8 cellular contexts compared by ENCODE assay signal in genomic region chr2:9813312-9814128, GRCh38. TPM values are rescaled to one million over a fixed set of nuclear protein-coding genes. Genes with fewer than 3 reads are reported as not detected.
A peak's percentile ranks its signal among the peaks of the same experiment; 100 is the strongest.
DNase-seq lines count a peak whose midpoint lies in the region; ATAC-seq and TF ChIP-seq lines count a peak whose summit lies in the region.

No MANE protein-coding gene starts in this region.

- H2AFZ ChIP-seq in GM23338, result peak overlapping the region; percentile 97

- H3K36me3 Mint-ChIP-seq in CD4-positive, alpha-beta T cell (ENCODE audit: low read depth), result no peaks in the 10 kb centered on the region
- H3K36me3 Mint-ChIP-seq in GM23338 (ENCODE audit: low read depth), result no peaks in the 10 kb centered on the region; the same call in 2 of the 3 replicates

- H3K9me3 Mint-ChIP-seq in CD4-positive, alpha-beta T cell, result no peaks in the 10 kb centered on the region
- H3K9me3 Mint-ChIP-seq in GM23338, result no peaks in the 10 kb centered on the region

- peaks cover 4% of the 10 kb centered on the region for H3K27me3 Mint-ChIP-seq in CD4-positive, alpha-beta T cell
- peaks cover 14% of the 10 kb centered on the region for H3K27me3 Mint-ChIP-seq in GM23338 (ENCODE audit: insufficient read depth, low read depth, poor library complexity)

- POLR2A ChIA-PET in CD4-positive, alpha-beta T cell (lab: Charles Lee), result interaction anchor here (0.7 to 1.5 kb wide), 3 partner anchors 30 to 235 kb away, joined by 3 to 5 read pairs (median 3); partner anchors contain the start of gene TAF1B

- H3K36me3 ChIP-seq in GM23338 (ENCODE audit: insufficient read depth), result no peaks in the 10 kb centered on the region; the same call in 1 of the 2 replicates
- no peaks in the 10 kb centered on the region for H3K36me3 ChIP-seq in liver (ENCODE audit: control insufficient read depth in 4 of 4, insufficient read depth in 3 of 4, low read depth in 1 of 4, low read length in 3 of 4)

- H3K9me3 ChIP-seq in CD4-positive, alpha-beta T cell (ENCODE audit: control insufficient read depth, low read length), result no peaks in the 10 kb centered on the region
- no peaks in the 10 kb centered on the region for H3K9me3 ChIP-seq in liver (ENCODE audit: control insufficient read depth in 4 of 4, low read length in 3 of 4)

- no peak overlapping the region for H3K9ac ChIP-seq in liver (ENCODE audit: low read depth in 1 of 2, low read length in 2 of 2)

- peak; percentile 40 to 76 (median 59) for DNase-seq in CD4-positive, alpha-beta T cell
- DNase-seq in GM23338 (ENCODE audit: low spot score) (peak; percentile 92), NCI-H2196 (lab: John Stamatoyannopoulos, UW; ENCODE audit: unreplicated experiment) (peak; percentile 68), choroid plexus epithelial cell (ENCODE audit: low read depth) (peak; percentile 64)
- DNase-seq in activated CD4-positive, alpha-beta T cell treated with anti-CD3 and anti-CD28 coated beads for 24 hours (ENCODE audit: low read depth in 2 of 2), result peak; percentile 62 to 68
- peak; percentile 49 to 67 (median 57) for DNase-seq in stimulated activated CD4-positive, alpha-beta T cell treated with anti-CD3 and anti-CD28 coated beads, TNF-alpha, amount 100 ng/mL, for 24 hours (ENCODE audit: low read depth in 3 of 3)

- TF ChIP-seq RAD21 in liver (IDR thresholded peaks at IDR 0.05), result peak; percentile 83 to 94

- H3K4me3 ChIP-seq in GM23338 (no peak overlapping the region), choroid plexus epithelial cell (ENCODE audit: low read depth, low read length) (peak overlapping the region; percentile 39), liver (ENCODE audit: low read depth in 1 of 3, low read length in 3 of 3) (no peak overlapping the region)

- no peaks in the 10 kb centered on the region for H3K27me3 ChIP-seq in CD4-positive, alpha-beta T cell (ENCODE audit: control insufficient read depth, insufficient read depth, low read length)
- H3K27me3 ChIP-seq in GM23338 (ENCODE audit: insufficient read depth) (no peaks in the 10 kb centered on the region), liver (ENCODE audit: control insufficient read depth in 4 of 4, insufficient read depth in 4 of 4, low read length in 3 of 4) (no peaks in the 10 kb centered on the region)

- intact Hi-C loops in CD4-positive, alpha-beta T cell (cut with DNase I, micrococcal nuclease), result loop anchor here (1.0 to 10.0 kb wide), 5 partner anchors 169 to 855 kb away; partner anchors contain the start of gene ODC1 (in 1 of the 2)

- no peaks in the 10 kb centered on the region for H3F3A ChIP-seq in GM23338 (replicated peaks; ENCODE audit: low read depth)

- CTCF ChIA-PET in CD4-positive, alpha-beta T cell (lab: Charles Lee), result interaction anchor here (0.6 to 1.7 kb wide), 21 partner anchors 9 to 289 kb away, joined by 3 to 42 read pairs (median 4); partner anchors contain the start of gene TAF1B

- H3K4me1 ChIP-seq in GM23338 (ENCODE audit: insufficient read depth), result no peaks in the 10 kb centered on the region
- peaks cover 0 to 7% (median 2%) of the 10 kb centered on the region in 4 donors for H3K4me1 ChIP-seq in liver (ENCODE audit: control insufficient read depth in 4 of 4, insufficient read depth in 4 of 4, low read length in 3 of 4)

- no peaks in the 10 kb centered on the region for H3K79me2 ChIP-seq in GM23338 (replicated peaks; ENCODE audit: insufficient read depth)

- no peaks in the 10 kb centered on the region for H4K20me1 ChIP-seq in GM23338 (replicated peaks; ENCODE audit: insufficient read depth)

- no peak overlapping the region for H3K27ac Mint-ChIP-seq in CD4-positive, alpha-beta T cell
- H3K27ac Mint-ChIP-seq in GM23338, result no peak overlapping the region

- H3K9me2 ChIP-seq in GM23338 (ENCODE audit: insufficient read depth), result no peaks in the 10 kb centered on the region

- TF ChIP-seq CTCF in CD4-positive, alpha-beta T cell (IDR thresholded peaks at IDR 0.05), result peak; percentile 86
- TF ChIP-seq CTCF in GM23338 (conservative IDR thresholded peaks at IDR 0.05; ENCODE audit: low read depth in 2 of 2), result peak; percentile 83 to 96
- peak; percentile 94 for TF ChIP-seq CTCF in choroid plexus epithelial cell (conservative IDR thresholded peaks at IDR 0.05; ENCODE audit: low read depth, low read length)
- peak; percentile 79 for TF ChIP-seq CTCF in liver (IDR thresholded peaks at IDR 0.05; ENCODE audit: low read depth, low read length, missing input control)

- 18% methylated on average over 24 of the region's 24 CpGs for WGBS in liver

- ATAC-seq in CD4-positive, alpha-beta T cell (ENCODE audit: poor library complexity), result peak; percentile 83
- ATAC-seq in GM23338, result peak; percentile 97
- ATAC-seq in HG02870 (IDR thresholded peaks at IDR 0.05; ENCODE audit: unreplicated experiment), result no peak

- H3K4me1 Mint-ChIP-seq in CD4-positive, alpha-beta T cell (ENCODE audit: low read depth), result peaks cover 25% of the 10 kb centered on the region
- H3K4me1 Mint-ChIP-seq in GM23338, result no peaks in the 10 kb centered on the region; the same call in 2 of the 3 replicates

- H3K27ac ChIP-seq in CD4-positive, alpha-beta T cell (ENCODE audit: low read depth, low read length), result no peak overlapping the region
- no peak overlapping the region for H3K27ac ChIP-seq in GM23338 (ENCODE audit: low read depth)
- H3K27ac ChIP-seq in liver (ENCODE audit: low read depth in 1 of 2, low read length in 2 of 2), result no peak overlapping the region

- peak overlapping the region; percentile 32; the same call in 1 of the 2 replicates for H3K4me2 ChIP-seq in GM23338

- no peak overlapping the region for H3K4me3 Mint-ChIP-seq in CD4-positive, alpha-beta T cell
- H3K4me3 Mint-ChIP-seq in GM23338, result no peak overlapping the region

TF ChIP-seq in GM23338, 12 proteins besides CTCF, POLR2A, EP300 and RAD21 (continues in another document):
- TF ChIP-seq EZH2 (IDR thresholded peaks at IDR 0.05; ENCODE audit: low read depth, unreplicated experiment), result no peak
- TF ChIP-seq ZNF114 (CRISPR knock-in tag; IDR thresholded peaks at IDR 0.05), result no peak
- TF ChIP-seq ETS1 (IDR thresholded peaks at IDR 0.05), result no peak

TF ChIP-seq in liver, 16 proteins besides CTCF, POLR2A, EP300 and RAD21:
- TF ChIP-seq RXRA (IDR thresholded peaks at IDR 0.05) (peak in 1 of 2 donors; percentile 11), ATF3 (IDR thresholded peaks at IDR 0.05) (no peak)

RNA-seq across cellular contexts. Expression of gene TAF1B, which starts 29.8 kb away (rescaled TPM):
- total RNA-seq in CD4-positive, alpha-beta T cell, result 10 to 100 TPM in 1 of 2 experiments, 1 to 10 TPM in 1; 9.9 to 10.8 TPM
- 17.1 and 28.9 TPM in 2 replicates for total RNA-seq in GM23338 (2014; rRNA removed; shearing (Covaris generic))
- polyA plus RNA-seq in GM23338 (2016; fragmentation: Nextera tagmentation; extraction: Ambion mirVana) (22.2 and 24.6 TPM in 2 replicates), liver (1 to 10 TPM; 3.1 to 3.8 TPM)
- total RNA-seq in liver, result 10 to 100 TPM in 1 of 2 donors, 1 to 10 TPM in 1; 7.4 to 17.2 TPM
